Comparison of ENCODE assay signal across 13 cellular contexts in the genomic region with DNA sequence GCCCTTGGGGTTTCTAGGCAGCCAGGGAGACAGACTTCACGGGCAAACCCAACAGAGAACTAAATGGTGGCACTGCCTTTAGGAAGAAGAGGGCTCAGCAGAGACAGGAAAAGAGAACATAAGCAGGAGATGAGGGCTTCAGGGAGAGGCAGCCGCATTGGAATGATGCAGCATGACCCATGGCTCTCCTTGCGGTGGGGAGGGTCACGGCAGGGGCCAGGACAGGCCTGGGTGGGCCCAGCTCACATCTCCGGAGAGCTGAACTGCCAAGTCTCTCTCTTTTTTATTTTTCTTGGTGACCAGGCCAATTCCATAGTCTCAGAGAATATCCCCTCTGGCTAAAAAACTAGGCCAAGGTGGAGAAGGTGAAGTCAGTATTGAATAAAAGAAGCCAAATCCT.
DNase-seq lines count a peak whose midpoint lies in the region; ATAC-seq lines count a peak whose summit lies in the region.
"Had no signal": no experiment of that assay in that cellular context is flagged by ENCODE, and none has a peak within 500 bp of the region (broad histone marks: within the 10 kb centered on the region; RNA-seq: fewer than 3 reads in every experiment).

No MANE protein-coding gene starts in this region.

- POLR2A ChIA-PET in activated CD4-positive, alpha-beta T cell treated with anti-CD3 and anti-CD28 coated beads for 36 hours (lab: Charles Lee), result no interaction called here

- no peak overlapping the region for H3K4me3 Mint-ChIP-seq in activated CD4-positive, alpha-beta T cell treated with anti-CD3 and anti-CD28 coated beads for 36 hours
- H3K4me3 Mint-ChIP-seq in central memory CD8-positive, alpha-beta T cell, result peak overlapping the region; percentile 57

- no peaks in the 10 kb centered on the region for H3K27me3 Mint-ChIP-seq in activated CD4-positive, alpha-beta T cell treated with anti-CD3 and anti-CD28 coated beads for 36 hours
- H3K27me3 Mint-ChIP-seq in central memory CD8-positive, alpha-beta T cell, result no peaks in the 10 kb centered on the region

- CTCF ChIA-PET in activated CD4-positive, alpha-beta T cell treated with anti-CD3 and anti-CD28 coated beads for 36 hours (lab: Charles Lee), result interaction anchor here (0.5 to 1.5 kb wide), 2 partner anchors 17 to 185 kb away, joined by 3 to 4 read pairs; no protein-coding TSS in a partner anchor

- DNase-seq in activated CD4-positive, alpha-beta T cell treated with anti-CD3 and anti-CD28 coated beads for 36 hours, result no peak
- DNase-seq in activated CD4-positive, alpha-beta T cell treated with anti-CD3 and anti-CD28 coated beads, Interleukin-2, amount 50 U/mL, for 4 hours, result no peak
- DNase-seq in central memory CD8-positive, alpha-beta T cell (ENCODE audit: low spot score in 2 of 2), result no peak
- DNase-seq in activated effector memory CD4-positive, alpha-beta T cell treated with anti-CD3 and anti-CD28 coated beads, Interleukin-2, amount 50 U/mL, for 16 hours, result no peak
- no peak for DNase-seq in SHP77 treated with DMSO at 0.1 percent for 48 hours (lab: John Stamatoyannopoulos, UW)
- DNase-seq: activated naive CD4-positive, alpha-beta T cell treated with anti-CD3 and anti-CD28 coated beads, Interleukin-2, amount 50 U/mL, for 16 hours; NCI-H1436; NK-92 treated with Interleukin-12 subunit alpha and Interleukin-12 subunit beta, amount 100 ng/mL, for 24 hours had no signal

- H3K9me3 Mint-ChIP-seq in activated CD4-positive, alpha-beta T cell treated with anti-CD3 and anti-CD28 coated beads for 36 hours (ENCODE audit: low read depth), result no peaks in the 10 kb centered on the region
- H3K9me3 Mint-ChIP-seq in central memory CD8-positive, alpha-beta T cell, result no peaks in the 10 kb centered on the region

- peaks cover 71% of the 10 kb centered on the region for H3K4me1 Mint-ChIP-seq in activated CD4-positive, alpha-beta T cell treated with anti-CD3 and anti-CD28 coated beads for 36 hours
- peaks cover 89% of the 10 kb centered on the region for H3K4me1 Mint-ChIP-seq in central memory CD8-positive, alpha-beta T cell

- 95% methylated on average over 5 of the region's 5 CpGs for WGBS in thymus

- H3K36me3 ChIP-seq in muscle layer of duodenum (ENCODE audit: control insufficient read depth in 1 of 2, insufficient read depth in 2 of 2, low read length in 2 of 2) (no peaks in the 10 kb centered on the region), thymus (ENCODE audit: control insufficient read depth, insufficient read depth) (peaks cover 59% of the 10 kb centered on the region)

- H3K27me3 ChIP-seq in muscle layer of duodenum (ENCODE audit: low read depth, low read length) (no peaks in the 10 kb centered on the region), thymus (ENCODE audit: control insufficient read depth, insufficient read depth) (no peaks in the 10 kb centered on the region)

- no peak overlapping the region for H3K4me3 ChIP-seq in muscle layer of duodenum (ENCODE audit: low read depth in 1 of 2, low read length in 2 of 2)
- no peak overlapping the region for H3K4me3 ChIP-seq in thymus (ENCODE audit: low read length)

- peaks cover 81% of the 10 kb centered on the region for H3K36me3 Mint-ChIP-seq in activated CD4-positive, alpha-beta T cell treated with anti-CD3 and anti-CD28 coated beads for 36 hours (ENCODE audit: low read depth)
- peaks cover 79% of the 10 kb centered on the region for H3K36me3 Mint-ChIP-seq in central memory CD8-positive, alpha-beta T cell (ENCODE audit: insufficient read depth)

- no peaks in the 10 kb centered on the region for H3K9me3 ChIP-seq in muscle layer of duodenum (ENCODE audit: control insufficient read depth in 1 of 2, low read length in 2 of 2)
- H3K9me3 ChIP-seq in thymus (ENCODE audit: control insufficient read depth), result no peaks in the 10 kb centered on the region

- intact Hi-C loops in activated CD4-positive, alpha-beta T cell treated with anti-CD3 and anti-CD28 coated beads for 36 hours (cut with DNase I, micrococcal nuclease), result no loop called here

- H3K4me1 ChIP-seq in muscle layer of duodenum (ENCODE audit: control insufficient read depth in 1 of 2, insufficient read depth in 2 of 2, low read length in 2 of 2) (peaks cover 4 to 12% of the 10 kb centered on the region in 2 donors), thymus (ENCODE audit: control insufficient read depth, insufficient read depth, low read length) (no peaks in the 10 kb centered on the region)

- H3K27ac ChIP-seq in muscle layer of duodenum (ENCODE audit: low read length) (peak overlapping the region; percentile 60), thymus (ENCODE audit: low read depth) (peak overlapping the region; percentile 3)
- H3K27ac ChIP-seq: 22Rv1 had no signal

- ATAC-seq in activated CD4-positive, alpha-beta T cell treated with anti-CD3 and anti-CD28 coated beads for 36 hours, result no peak
- no peak for ATAC-seq in central memory CD8-positive, alpha-beta T cell (replicated peaks; ENCODE audit: extremely low read depth, poor library complexity, severe bottlenecking)
- no peak for ATAC-seq in GM21786 (IDR thresholded peaks at IDR 0.05; ENCODE audit: unreplicated experiment)
- ATAC-seq: SK-N-SH treated with all-trans-retinoic acid at 6 μM for 48 hours had no signal

- H3K27ac Mint-ChIP-seq in activated CD4-positive, alpha-beta T cell treated with anti-CD3 and anti-CD28 coated beads for 36 hours, result peak overlapping the region; percentile 73
- H3K27ac Mint-ChIP-seq in central memory CD8-positive, alpha-beta T cell (ENCODE audit: low read depth), result peak overlapping the region; percentile 80
